ENCODE assay signal across 1 cellular context in the genomic region with DNA sequence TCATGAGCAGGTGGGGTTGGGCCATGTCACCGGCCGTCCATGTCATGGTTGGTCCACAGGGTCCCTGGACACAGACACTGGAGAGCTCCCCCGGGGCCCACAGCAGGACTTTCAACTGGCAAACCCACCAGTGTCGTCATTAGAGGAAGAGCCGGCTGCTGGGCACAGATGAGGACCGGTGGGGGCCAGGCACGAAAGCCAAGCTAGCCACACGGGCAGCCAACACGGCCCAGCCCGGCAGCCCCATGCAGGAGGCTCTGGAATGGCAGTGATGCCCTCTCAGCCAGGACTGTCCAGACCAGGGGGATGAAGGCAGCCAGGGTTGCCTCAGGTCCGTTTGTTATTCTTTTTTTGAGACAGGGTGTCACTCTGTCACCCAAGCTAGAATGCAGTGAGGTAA.
TF ChIP-seq lines count a peak whose summit lies in the region.

No MANE protein-coding gene starts in this region.

TF ChIP-seq in HepG2, 621 proteins besides CTCF, POLR2A, EP300 and RAD21:
- no peak for TF ChIP-seq ZNF589 (CRISPR knock-in tag; conservative IDR thresholded peaks at IDR 0.05)
